In the genomic region with DNA sequence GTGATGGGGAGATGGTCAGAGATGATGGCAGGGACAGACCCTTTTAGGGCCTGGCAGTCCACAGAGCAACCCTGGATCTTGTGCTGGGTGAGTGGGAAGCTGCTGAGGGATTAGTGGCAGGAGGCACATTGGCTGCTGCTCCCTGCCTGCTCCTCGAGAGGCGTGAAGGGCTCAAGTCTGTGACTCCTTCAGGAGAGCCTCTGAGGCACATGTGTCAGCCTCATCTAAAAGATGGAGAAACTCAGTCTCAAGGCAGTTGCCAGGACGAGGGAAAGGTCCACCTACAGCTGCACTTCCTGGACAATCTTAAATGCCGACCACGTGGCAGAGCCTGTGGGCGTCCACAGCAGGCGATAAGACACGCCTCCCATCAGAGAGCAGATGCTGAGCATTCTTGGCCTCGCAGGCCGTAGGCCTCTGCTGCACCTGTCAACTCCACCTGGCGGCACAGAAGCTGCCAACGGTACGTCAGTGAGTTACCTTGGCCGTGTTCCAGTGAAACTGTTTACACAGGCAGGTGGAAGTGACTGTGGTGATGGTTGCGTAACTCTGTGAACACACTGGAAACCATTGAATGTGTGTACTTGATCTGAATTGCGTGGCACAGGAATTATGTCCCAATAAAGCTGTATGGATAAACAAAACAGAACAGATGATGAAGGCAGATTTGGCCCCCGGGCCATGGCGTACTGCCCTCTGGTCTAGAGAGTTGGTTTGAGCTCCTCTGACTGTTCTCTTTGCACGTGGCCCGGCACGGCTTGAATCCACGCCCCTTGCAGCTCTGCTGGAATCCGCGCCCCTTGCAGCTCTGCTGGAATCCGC, we compare ENCODE assay signal across 8 cellular contexts.
DNase-seq lines count a peak whose midpoint lies in the region; ATAC-seq, FAIRE-seq and TF ChIP-seq lines count a peak whose summit lies in the region.

No MANE protein-coding gene starts in this region.

- H4K20me1 ChIP-seq in neural progenitor cell (ENCODE audit: low read depth) = no peaks in the 10 kb centered on the region

- no peak overlapping the region for H2AFZ ChIP-seq in neural progenitor cell (replicated peaks)

- TF ChIP-seq POLR2A in A549 (IDR thresholded peaks at IDR 0.05; ENCODE audit: low read length) = no peak
- TF ChIP-seq POLR2A in spleen (IDR thresholded peaks at IDR 0.05) = no peak

- intact Hi-C loops in spleen (cut with DNase I; ENCODE audit: low total_unique reads) = no loop called here

- no peaks in the 10 kb centered on the region for H3K9me3 Mint-ChIP-seq in neural progenitor cell

- no peaks in the 10 kb centered on the region for H3K27me3 Mint-ChIP-seq in neural progenitor cell (ENCODE audit: insufficient read depth, low read depth)

- peak in 1 of 2 experiments; percentile 66 for DNase-seq in A549 (ENCODE audit: low read depth in 1 of 2, low spot score in 1 of 2)
- peak; percentile 95 for DNase-seq in LoVo (ENCODE audit: low spot score)
- peak; percentile 100 for DNase-seq in SHP77 treated with DMSO at 0.1 percent for 48 hours (lab: John Stamatoyannopoulos, UW)
- DNase-seq in cerebellar nuclear complex (lab: John Stamatoyannopoulos, UW) = peak; percentile 93
- DNase-seq in spleen = peak; percentile 86
- DNase-seq in neural progenitor cell (ENCODE audit: low spot score) = no peak

- H3K4me3 ChIP-seq in A549 = no peak overlapping the region
- no peak overlapping the region for H3K4me3 ChIP-seq in spleen
- H3K4me3 ChIP-seq in neural progenitor cell = no peak overlapping the region

- H3K4me3 Mint-ChIP-seq in neural progenitor cell = no peak overlapping the region

- no peak overlapping the region for H3K27ac Mint-ChIP-seq in neural progenitor cell

- no peaks in the 10 kb centered on the region for H3F3A ChIP-seq in neural progenitor cell (ENCODE audit: low read depth)

- H3K27me3 ChIP-seq in spleen (replicated peaks in 1 of 7) (no peaks in the 10 kb centered on the region), neural progenitor cell (no peaks in the 10 kb centered on the region)

- POLR2A ChIA-PET in A549 (lab: Yijun Ruan, JAX) = no interaction called here

- no peak for TF ChIP-seq EP300 in A549 (IDR thresholded peaks at IDR 0.05)

- TF ChIP-seq CTCF in A549 (IDR thresholded peaks at IDR 0.05) = no peak
- peak in 2 of 11 experiments; percentile 14 to 19 for TF ChIP-seq CTCF in spleen (IDR thresholded peaks at IDR 0.05 in 8 of 11, conservative IDR thresholded peaks at IDR 0.05 in 3 of 11)
- no peak for TF ChIP-seq CTCF in neural progenitor cell (IDR thresholded peaks at IDR 0.05)

- peak; percentile 10 to 55; a peak in 4 of 6 replicates for ATAC-seq in A549
- ATAC-seq in GM18907 (IDR thresholded peaks at IDR 0.05; ENCODE audit: unreplicated experiment) = no peak
- no peak for ATAC-seq in HG02678 (IDR thresholded peaks at IDR 0.05; ENCODE audit: unreplicated experiment)

- H3K4me1 Mint-ChIP-seq in neural progenitor cell = peaks cover 19% of the 10 kb centered on the region

- peaks cover 50% of the 10 kb centered on the region for H3K36me3 Mint-ChIP-seq in neural progenitor cell

- H3K36me3 ChIP-seq in spleen (peaks cover 0 to 97% (median 29%) of the 10 kb centered on the region in 6 donors), neural progenitor cell (no peaks in the 10 kb centered on the region)

- no peak for FAIRE-seq in A549 (lab: Jason Lieb, UNC)

- TF ChIP-seq RAD21 in A549 (conservative IDR thresholded peaks at IDR 0.05 in 1 of 2, IDR thresholded peaks at IDR 0.05 in 1 of 2) = no peak

- no peaks in the 10 kb centered on the region for H3K9me3 ChIP-seq in A549
- H3K9me3 ChIP-seq in spleen = no peaks in the 10 kb centered on the region
- no peaks in the 10 kb centered on the region for H3K9me3 ChIP-seq in neural progenitor cell (ENCODE audit: low read depth)

- no peaks in the 10 kb centered on the region for H3K79me2 ChIP-seq in neural progenitor cell (ENCODE audit: low read depth)

- 61% methylated on average over 19 of the region's 25 CpGs for WGBS in A549 (ENCODE audit: missing lambda C conversion rate)
- 53 to 67% (median 66%) methylated on average over 23 to 25 of the region's 25 CpGs for WGBS in spleen, 5 donors

- H3K4me1 ChIP-seq in A549 (0 out of 3 replicates have a peak, but pooled peaks cover 4% of the 10 kb centered on the region), spleen (peaks cover 6 to 80% (median 47%) of the 10 kb centered on the region in 6 donors), neural progenitor cell (peaks cover 3% of the 10 kb centered on the region)

- CTCF ChIA-PET in A549 (lab: Yijun Ruan, JAX) = interaction anchor here (0.8 to 3.8 kb wide), 7 partner anchors 10 to 206 kb away, joined by 3 to 22 read pairs (median 4); no protein-coding TSS in a partner anchor

- H3K27ac ChIP-seq in A549 = no peak overlapping the region
- H3K27ac ChIP-seq in spleen = peak overlapping the region in 4 of 8 donors; percentile 44 to 84 (median 72)
- no peak overlapping the region for H3K27ac ChIP-seq in neural progenitor cell

- no peak overlapping the region for H3K9ac ChIP-seq in neural progenitor cell

- H3K4me2 ChIP-seq in A549 = no peak overlapping the region
- H3K4me2 ChIP-seq in neural progenitor cell = no peak overlapping the region

TF ChIP-seq in A549, 52 proteins besides CTCF, POLR2A, EP300 and RAD21 (continues in another document):
- TF ChIP-seq, protein P1, sequence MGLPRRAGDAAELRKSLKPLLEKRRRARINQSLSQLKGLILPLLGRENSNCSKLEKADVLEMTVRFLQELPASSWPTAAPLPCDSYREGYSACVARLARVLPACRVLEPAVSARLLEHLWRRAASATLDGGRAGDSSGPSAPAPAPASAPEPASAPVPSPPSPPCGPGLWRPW (IDR thresholded peaks at IDR 0.05) = peak; percentile 49; the same call in 1 of the 2 replicates
- no peak for TF ChIP-seq SREBF2 (IDR thresholded peaks at IDR 0.05)
- no peak for TF ChIP-seq MAZ (IDR thresholded peaks at IDR 0.05; ENCODE audit: borderline replicate concordance, low read depth, low read length)
- TF ChIP-seq, protein P2, sequence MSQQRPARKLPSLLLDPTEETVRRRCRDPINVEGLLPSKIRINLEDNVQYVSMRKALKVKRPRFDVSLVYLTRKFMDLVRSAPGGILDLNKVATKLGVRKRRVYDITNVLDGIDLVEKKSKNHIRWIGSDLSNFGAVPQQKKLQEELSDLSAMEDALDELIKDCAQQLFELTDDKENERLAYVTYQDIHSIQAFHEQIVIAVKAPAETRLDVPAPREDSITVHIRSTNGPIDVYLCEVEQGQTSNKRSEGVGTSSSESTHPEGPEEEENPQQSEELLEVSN (IDR thresholded peaks at IDR 0.05; ENCODE audit: borderline replicate concordance, low read depth) = no peak
- no peak for TF ChIP-seq CBX2 (IDR thresholded peaks at IDR 0.05; ENCODE audit: borderline replicate concordance, low read depth)
- no peak for TF ChIP-seq HEYL (CRISPR knock-in tag; IDR thresholded peaks at IDR 0.05)
- no peak for TF ChIP-seq ZFP36 (IDR thresholded peaks at IDR 0.05; ENCODE audit: borderline replicate concordance, partially characterized antibody)
- no peak for TF ChIP-seq ZSCAN20 (CRISPR knock-in tag; IDR thresholded peaks at IDR 0.05)
- no peak for TF ChIP-seq ZC3H11A (IDR thresholded peaks at IDR 0.05)
- no peak for TF ChIP-seq MAFK (IDR thresholded peaks at IDR 0.05; ENCODE audit: partially characterized antibody)
- TF ChIP-seq RNF2 (IDR thresholded peaks at IDR 0.05; ENCODE audit: borderline replicate concordance, low read depth) = no peak
- no peak for TF ChIP-seq HOXB13 (CRISPR knock-in tag; IDR thresholded peaks at IDR 0.05; ENCODE audit: low read depth)
- no peak for TF ChIP-seq SMC3 (IDR thresholded peaks at IDR 0.05)
- TF ChIP-seq, protein P3, sequence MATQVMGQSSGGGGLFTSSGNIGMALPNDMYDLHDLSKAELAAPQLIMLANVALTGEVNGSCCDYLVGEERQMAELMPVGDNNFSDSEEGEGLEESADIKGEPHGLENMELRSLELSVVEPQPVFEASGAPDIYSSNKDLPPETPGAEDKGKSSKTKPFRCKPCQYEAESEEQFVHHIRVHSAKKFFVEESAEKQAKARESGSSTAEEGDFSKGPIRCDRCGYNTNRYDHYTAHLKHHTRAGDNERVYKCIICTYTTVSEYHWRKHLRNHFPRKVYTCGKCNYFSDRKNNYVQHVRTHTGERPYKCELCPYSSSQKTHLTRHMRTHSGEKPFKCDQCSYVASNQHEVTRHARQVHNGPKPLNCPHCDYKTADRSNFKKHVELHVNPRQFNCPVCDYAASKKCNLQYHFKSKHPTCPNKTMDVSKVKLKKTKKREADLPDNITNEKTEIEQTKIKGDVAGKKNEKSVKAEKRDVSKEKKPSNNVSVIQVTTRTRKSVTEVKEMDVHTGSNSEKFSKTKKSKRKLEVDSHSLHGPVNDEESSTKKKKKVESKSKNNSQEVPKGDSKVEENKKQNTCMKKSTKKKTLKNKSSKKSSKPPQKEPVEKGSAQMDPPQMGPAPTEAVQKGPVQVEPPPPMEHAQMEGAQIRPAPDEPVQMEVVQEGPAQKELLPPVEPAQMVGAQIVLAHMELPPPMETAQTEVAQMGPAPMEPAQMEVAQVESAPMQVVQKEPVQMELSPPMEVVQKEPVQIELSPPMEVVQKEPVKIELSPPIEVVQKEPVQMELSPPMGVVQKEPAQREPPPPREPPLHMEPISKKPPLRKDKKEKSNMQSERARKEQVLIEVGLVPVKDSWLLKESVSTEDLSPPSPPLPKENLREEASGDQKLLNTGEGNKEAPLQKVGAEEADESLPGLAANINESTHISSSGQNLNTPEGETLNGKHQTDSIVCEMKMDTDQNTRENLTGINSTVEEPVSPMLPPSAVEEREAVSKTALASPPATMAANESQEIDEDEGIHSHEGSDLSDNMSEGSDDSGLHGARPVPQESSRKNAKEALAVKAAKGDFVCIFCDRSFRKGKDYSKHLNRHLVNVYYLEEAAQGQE (IDR thresholded peaks at IDR 0.05) = no peak
- TF ChIP-seq GATA3 (IDR thresholded peaks at IDR 0.05; ENCODE audit: borderline replicate concordance) = peak; percentile 49; the same call in 1 of the 2 replicates
- TF ChIP-seq FOSL2 (IDR thresholded peaks at IDR 0.05) = no peak
- TF ChIP-seq FOSL2 (CRISPR knock-in tag; IDR thresholded peaks at IDR 0.05) = no peak
- TF ChIP-seq BHLHE40 (IDR thresholded peaks at IDR 0.05; ENCODE audit: low read depth, low read length) = no peak
- TF ChIP-seq RFX5 (IDR thresholded peaks at IDR 0.05) = no peak
- no peak for TF ChIP-seq KDM5A (IDR thresholded peaks at IDR 0.05)
- TF ChIP-seq, protein P4, sequence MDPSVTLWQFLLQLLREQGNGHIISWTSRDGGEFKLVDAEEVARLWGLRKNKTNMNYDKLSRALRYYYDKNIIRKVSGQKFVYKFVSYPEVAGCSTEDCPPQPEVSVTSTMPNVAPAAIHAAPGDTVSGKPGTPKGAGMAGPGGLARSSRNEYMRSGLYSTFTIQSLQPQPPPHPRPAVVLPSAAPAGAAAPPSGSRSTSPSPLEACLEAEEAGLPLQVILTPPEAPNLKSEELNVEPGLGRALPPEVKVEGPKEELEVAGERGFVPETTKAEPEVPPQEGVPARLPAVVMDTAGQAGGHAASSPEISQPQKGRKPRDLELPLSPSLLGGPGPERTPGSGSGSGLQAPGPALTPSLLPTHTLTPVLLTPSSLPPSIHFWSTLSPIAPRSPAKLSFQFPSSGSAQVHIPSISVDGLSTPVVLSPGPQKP (IDR thresholded peaks at IDR 0.05; ENCODE audit: low read depth, low read length) = no peak
- no peak for TF ChIP-seq HDAC2 (IDR thresholded peaks at IDR 0.05)

Comparison
In these comparisons a context has a peak if more than half of its experiments do, and no peak if none do; other contexts are left out.
1. ATAC-seq: peak in A549 (2 of 2); none in GM18907 (single experiment) and HG02678 (single experiment).